17 cellular contexts compared by ENCODE assay signal in genomic region chr2:222673273-222673672, GRCh38. TPM values are rescaled to one million over a fixed set of nuclear protein-coding genes. Genes with fewer than 3 reads are reported as not detected.
DNase-seq lines count a peak whose midpoint lies in the region; ATAC-seq and TF ChIP-seq lines count a peak whose summit lies in the region.
"Had no signal": no experiment of that assay in that cellular context is flagged by ENCODE, and none has a peak within 500 bp of the region (broad histone marks: within the 10 kb centered on the region; RNA-seq: fewer than 3 reads in every experiment).

No MANE protein-coding gene starts in this region.

- TF ChIP-seq CTCF in Calu3 (IDR thresholded peaks at IDR 0.05; ENCODE audit: unreplicated experiment) (no peak), type B pancreatic cell (conservative IDR thresholded peaks at IDR 0.05) (no peak)

- DNase-seq in Calu3 (no peak), adipocyte (ENCODE audit: low read depth) (no peak), mesendoderm (peak; percentile 68), type B pancreatic cell (ENCODE audit: extremely low spot score, unreplicated experiment) (no peak), GDM1 (lab: John Stamatoyannopoulos, UW) (no peak)
- DNase-seq in activated CD8-positive, alpha-beta memory T cell treated with anti-CD3 and anti-CD28 coated beads, Interleukin-2, amount 10 ng/mL, durations not matched to agents 7 days and 5 days, result no peak
- DNase-seq: 8988T; CD8-positive, alpha-beta T cell; DMS 273 treated with DMSO at 0.1 percent for 48 hours; DND-41; EL; H9 had no signal

- no peaks in the 10 kb centered on the region for H3K9me3 ChIP-seq in adipocyte (ENCODE audit: control insufficient read depth, low read length)

- no peak overlapping the region for H3K56ac ChIP-seq in mesendoderm (ENCODE audit: low read length)

- no peak overlapping the region for H3K18ac ChIP-seq in mesendoderm (ENCODE audit: low read length)

- H3K27ac ChIP-seq in mesendoderm (ENCODE audit: low read depth, low read length), result no peak overlapping the region
- H3K27ac ChIP-seq: BLaER1 had no signal

- H4K8ac ChIP-seq in mesendoderm (ENCODE audit: low read depth, low read length), result no peak overlapping the region

- no peak overlapping the region for H2BK15ac ChIP-seq in mesendoderm (replicated peaks; ENCODE audit: low read depth)

- no peak overlapping the region for H3K4ac ChIP-seq in mesendoderm (ENCODE audit: low read depth, low read length)

- no peaks in the 10 kb centered on the region for H3K79me2 ChIP-seq in mesendoderm (ENCODE audit: control insufficient read depth, insufficient read depth, low read length)

- H3K4me3 Mint-ChIP-seq in Calu3 (ENCODE audit: low read depth, unreplicated experiment) (peak overlapping the region; percentile 97), type B pancreatic cell (peak overlapping the region; percentile 3)
- H3K4me3 Mint-ChIP-seq in activated CD8-positive, alpha-beta memory T cell treated with anti-CD3 and anti-CD28 coated beads, Interleukin-2, amount 10 ng/mL, durations not matched to agents 7 days and 5 days, result no peak overlapping the region
- H3K4me3 Mint-ChIP-seq: CD8-positive, alpha-beta T cell had no signal

- peak overlapping the region; percentile 67 for H3K9ac ChIP-seq in adipocyte (ENCODE audit: low read length)
- H3K9ac ChIP-seq in mesendoderm (ENCODE audit: low read length), result no peak overlapping the region
- H3K9ac ChIP-seq: BLaER1 had no signal

- no peak overlapping the region for H3K23ac ChIP-seq in mesendoderm (ENCODE audit: low read length)

- no peak overlapping the region for H4K5ac ChIP-seq in mesendoderm (ENCODE audit: low read length)

- H3K79me1 ChIP-seq in mesendoderm (ENCODE audit: low read length), result no peaks in the 10 kb centered on the region

- peaks cover 83% of the 10 kb centered on the region for H3K36me3 Mint-ChIP-seq in Calu3 (ENCODE audit: insufficient read depth, unreplicated experiment)
- H3K36me3 Mint-ChIP-seq in type B pancreatic cell, result no peaks in the 10 kb centered on the region
- no peaks in the 10 kb centered on the region for H3K36me3 Mint-ChIP-seq in activated CD8-positive, alpha-beta memory T cell treated with anti-CD3 and anti-CD28 coated beads, Interleukin-2, amount 10 ng/mL, durations not matched to agents 7 days and 5 days
- H3K36me3 Mint-ChIP-seq: CD8-positive, alpha-beta T cell had no signal

- no peak overlapping the region for H2BK120ac ChIP-seq in mesendoderm (ENCODE audit: low read depth, low read length)

- H3K9me3 Mint-ChIP-seq in Calu3 (ENCODE audit: low read depth, unreplicated experiment) (no peaks in the 10 kb centered on the region), type B pancreatic cell (no peaks in the 10 kb centered on the region)
- no peaks in the 10 kb centered on the region for H3K9me3 Mint-ChIP-seq in activated CD8-positive, alpha-beta memory T cell treated with anti-CD3 and anti-CD28 coated beads, Interleukin-2, amount 10 ng/mL, durations not matched to agents 7 days and 5 days (ENCODE audit: low read depth)
- H3K9me3 Mint-ChIP-seq: CD8-positive, alpha-beta T cell; H9 had no signal

- no peak overlapping the region for H3K4me2 ChIP-seq in mesendoderm (ENCODE audit: low read length)
- H3K4me2 ChIP-seq: BLaER1 had no signal

- H3K36me3 ChIP-seq in adipocyte (ENCODE audit: control insufficient read depth, insufficient read depth, low read length, severe bottlenecking) (peaks cover 7% of the 10 kb centered on the region), mesendoderm (ENCODE audit: control insufficient read depth, insufficient read depth, low read length) (no peaks in the 10 kb centered on the region)
- H3K36me3 ChIP-seq: BLaER1 had no signal

- CTCF ChIA-PET in Calu3 (lab: Charles Lee), result interaction anchor here (0.5 kb wide), 1 partner anchor 58 kb away, joined by 4 read pairs; no protein-coding TSS in a partner anchor
- CTCF ChIA-PET in activated CD8-positive, alpha-beta memory T cell treated with anti-CD3 and anti-CD28 coated beads, Interleukin-2, amount 10 ng/mL, durations not matched to agents 7 days and 5 days (lab: Charles Lee), result no interaction called here

- peak overlapping the region; percentile 75 for H3K4me3 ChIP-seq in adipocyte (ENCODE audit: low read length)
- H3K4me3 ChIP-seq in mesendoderm (ENCODE audit: low read length), result no peak overlapping the region
- H3K4me3 ChIP-seq: BLaER1 had no signal

- H3K4me1 Mint-ChIP-seq in Calu3 (ENCODE audit: low read depth, unreplicated experiment), result peaks cover 72% of the 10 kb centered on the region
- H3K4me1 Mint-ChIP-seq in type B pancreatic cell (ENCODE audit: unreplicated experiment), result no peaks in the 10 kb centered on the region
- H3K4me1 Mint-ChIP-seq in activated CD8-positive, alpha-beta memory T cell treated with anti-CD3 and anti-CD28 coated beads, Interleukin-2, amount 10 ng/mL, durations not matched to agents 7 days and 5 days, result peaks cover 7% of the 10 kb centered on the region

- H3K27me3 Mint-ChIP-seq in Calu3 (ENCODE audit: unreplicated experiment) (no peaks in the 10 kb centered on the region), type B pancreatic cell (peaks cover 63% of the 10 kb centered on the region)
- H3K27me3 Mint-ChIP-seq in activated CD8-positive, alpha-beta memory T cell treated with anti-CD3 and anti-CD28 coated beads, Interleukin-2, amount 10 ng/mL, durations not matched to agents 7 days and 5 days, result peaks cover 75% of the 10 kb centered on the region

- no peak for ATAC-seq in activated CD8-positive, alpha-beta memory T cell treated with anti-CD3 and anti-CD28 coated beads, Interleukin-2, amount 10 ng/mL, durations not matched to agents 7 days and 5 days
- no peak for ATAC-seq in GM21723 (IDR thresholded peaks at IDR 0.05; ENCODE audit: unreplicated experiment)
- ATAC-seq: CD8-positive, alpha-beta T cell had no signal

- H2BK5ac ChIP-seq in mesendoderm (ENCODE audit: low read length), result no peak overlapping the region

- H3K4me1 ChIP-seq in adipocyte (ENCODE audit: control insufficient read depth, insufficient read depth, low read length) (peaks cover 10% of the 10 kb centered on the region), mesendoderm (ENCODE audit: control insufficient read depth, low read depth, low read length) (peaks cover 3% of the 10 kb centered on the region)
- H3K4me1 ChIP-seq: BLaER1 had no signal

- intact Hi-C loops in Calu3 (cut with micrococcal nuclease; ENCODE audit: unreplicated experiment), result loop anchor here (5.0 kb wide), 1 partner anchor 246 kb away; no protein-coding TSS in a partner anchor

- H3K27me3 ChIP-seq in adipocyte (replicated peaks; ENCODE audit: control insufficient read depth, insufficient read depth, low read length) (no peaks in the 10 kb centered on the region), mesendoderm (ENCODE audit: insufficient read depth, low read length, poor library complexity) (peaks cover 2% of the 10 kb centered on the region)
- H3K27me3 ChIP-seq: BLaER1 had no signal

- BruUV-seq in Calu3 (replicated peaks; lab: Mats Ljungman, UMichigan), result no TSS peak

- H3K27ac Mint-ChIP-seq in Calu3 (ENCODE audit: unreplicated experiment) (peak overlapping the region; percentile 98), type B pancreatic cell (no peak overlapping the region)
- H3K27ac Mint-ChIP-seq in activated CD8-positive, alpha-beta memory T cell treated with anti-CD3 and anti-CD28 coated beads, Interleukin-2, amount 10 ng/mL, durations not matched to agents 7 days and 5 days, result no peak overlapping the region
- H3K27ac Mint-ChIP-seq: CD8-positive, alpha-beta T cell; H9 had no signal

- no CpG with 5 or more reads among the region's 7 CpGs for WGBS in mesendoderm (ENCODE audit: extremely low coverage, insufficient coverage, low lambda C conversion rate)

- no peak overlapping the region for H2AK5ac ChIP-seq in mesendoderm (ENCODE audit: low read length)

RNA-seq across cellular contexts. Expression of gene MOGAT1, which starts 1.8 kb away (rescaled TPM):
- total RNA-seq in Calu3 (2022), result 35.9 and 51.2 TPM in 2 replicates
- 0.07 TPM for polyA plus RNA-seq in mesendoderm (2013, experiment 1 of 2)
- polyA plus RNA-seq in mesendoderm (2013, experiment 2 of 2), result not detected
- total RNA-seq in type B pancreatic cell (ENCODE audit: low replicate concordance), result 0.45 TPM in 1 of 2 replicates, not detected in the other
- not detected for total RNA-seq in activated CD8-positive, alpha-beta memory T cell treated with anti-CD3 and anti-CD28 coated beads, Interleukin-2, amount 10 ng/mL, durations not matched to agents 7 days and 5 days
- total RNA-seq: A673; CD8-positive, alpha-beta T cell; G401; H9 had no signal
- polyA plus RNA-seq: AG04450 had no signal

RNA-seq across cellular contexts. Expression of gene FARSB, which starts 17.4 kb away (rescaled TPM):
- total RNA-seq in Calu3 (2022), result 50.6 and 67.6 TPM in 2 replicates
- polyA plus RNA-seq in mesendoderm (2013, experiment 1 of 2), result 57.8 TPM
- polyA plus RNA-seq in mesendoderm (2013, experiment 2 of 2), result 58.3 TPM
- total RNA-seq in type B pancreatic cell (ENCODE audit: low replicate concordance), result 17.3 and 24.0 TPM in 2 replicates
- 10 to 100 TPM; 25.8 to 33.1 TPM for total RNA-seq in activated CD8-positive, alpha-beta memory T cell treated with anti-CD3 and anti-CD28 coated beads, Interleukin-2, amount 10 ng/mL, durations not matched to agents 7 days and 5 days

Comparison
In these comparisons a context has a peak if more than half of its experiments do, and no peak if none do; other contexts are left out.
1. RNA of gene MOGAT1, which starts 1.8 kb away (total RNA-seq): 35.9 to 51.2 TPM in Calu3; 0.45 TPM in type B pancreatic cell and not detected in activated CD8-positive, alpha-beta memory T cell treated with anti-CD3 and anti-CD28 coated beads, Interleukin-2, amount 10 ng/mL, durations not matched to agents 7 days and 5 days; every median in the first group is over 10 times any median in the second.